4 cellular contexts compared by ENCODE assay signal in genomic region chr1:156998840-156999239, GRCh38.
TF ChIP-seq lines count a peak whose summit lies in the region.

No MANE protein-coding gene starts in this region.

TF ChIP-seq in SK-N-SH, 30 proteins besides CTCF, POLR2A, EP300 and RAD21 (continued from another document):
- TF ChIP-seq IRF3 (IDR thresholded peaks at IDR 0.05; ENCODE audit: low read depth, low read length): no peak

TF ChIP-seq in SK-N-SH treated with all-trans-retinoic acid at 6 μM for 48 hours, 23 proteins besides CTCF, POLR2A, EP300 and RAD21 (continued from another document):
- TF ChIP-seq, protein P1, sequence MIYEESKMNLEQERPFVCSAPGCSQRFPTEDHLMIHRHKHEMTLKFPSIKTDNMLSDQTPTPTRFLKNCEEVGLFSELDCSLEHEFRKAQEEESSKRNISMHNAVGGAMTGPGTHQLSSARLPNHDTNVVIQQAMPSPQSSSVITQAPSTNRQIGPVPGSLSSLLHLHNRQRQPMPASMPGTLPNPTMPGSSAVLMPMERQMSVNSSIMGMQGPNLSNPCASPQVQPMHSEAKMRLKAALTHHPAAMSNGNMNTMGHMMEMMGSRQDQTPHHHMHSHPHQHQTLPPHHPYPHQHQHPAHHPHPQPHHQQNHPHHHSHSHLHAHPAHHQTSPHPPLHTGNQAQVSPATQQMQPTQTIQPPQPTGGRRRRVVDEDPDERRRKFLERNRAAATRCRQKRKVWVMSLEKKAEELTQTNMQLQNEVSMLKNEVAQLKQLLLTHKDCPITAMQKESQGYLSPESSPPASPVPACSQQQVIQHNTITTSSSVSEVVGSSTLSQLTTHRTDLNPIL (CRISPR knock-in tag; IDR thresholded peaks at IDR 0.05; ENCODE audit: low read depth): no peak
TF ChIP-seq in SK-N-SH treated with all-trans-retinoic acid at 6 μM for 48 hours: peak in this region for 0.

TF ChIP-seq in HEK293T, 16 proteins besides CTCF, POLR2A, EP300 and RAD21 (continued from another document):
- TF ChIP-seq, protein P2, sequence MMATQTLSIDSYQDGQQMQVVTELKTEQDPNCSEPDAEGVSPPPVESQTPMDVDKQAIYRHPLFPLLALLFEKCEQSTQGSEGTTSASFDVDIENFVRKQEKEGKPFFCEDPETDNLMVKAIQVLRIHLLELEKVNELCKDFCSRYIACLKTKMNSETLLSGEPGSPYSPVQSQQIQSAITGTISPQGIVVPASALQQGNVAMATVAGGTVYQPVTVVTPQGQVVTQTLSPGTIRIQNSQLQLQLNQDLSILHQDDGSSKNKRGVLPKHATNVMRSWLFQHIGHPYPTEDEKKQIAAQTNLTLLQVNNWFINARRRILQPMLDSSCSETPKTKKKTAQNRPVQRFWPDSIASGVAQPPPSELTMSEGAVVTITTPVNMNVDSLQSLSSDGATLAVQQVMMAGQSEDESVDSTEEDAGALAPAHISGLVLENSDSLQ (IDR thresholded peaks at IDR 0.05): peak; percentile 34; the same call in 1 of the 2 replicates
- TF ChIP-seq TARDBP (IDR thresholded peaks at IDR 0.05) (no peak), SP1 (IDR thresholded peaks at IDR 0.05) (no peak)

TF ChIP-seq in K562, 482 proteins besides CTCF, POLR2A, EP300 and RAD21 (continued from another document):
- TF ChIP-seq, protein P2 (IDR thresholded peaks at IDR 0.05): peak; percentile 58; the same call in 1 of the 2 replicates
- TF ChIP-seq CTCFL (IDR thresholded peaks at IDR 0.05; ENCODE audit: borderline replicate concordance, insufficient read depth, low read depth, low read length, poor library complexity, severe bottlenecking) (no peak), MBD2 (IDR thresholded peaks at IDR 0.05; ENCODE audit: borderline replicate concordance, low read depth) (no peak), SRSF9 (IDR thresholded peaks at IDR 0.05; ENCODE audit: borderline replicate concordance, low read depth, low read length) (no peak), TCF3 (CRISPR knock-in tag; IDR thresholded peaks at IDR 0.05) (no peak), BHLHE40 (IDR thresholded peaks at IDR 0.05; ENCODE audit: low read length) (no peak), HMG20A (CRISPR knock-in tag; conservative IDR thresholded peaks at IDR 0.05) (no peak), SNAPC5 (CRISPR knock-in tag; IDR thresholded peaks at IDR 0.05) (no peak)
- TF ChIP-seq, protein P3, sequence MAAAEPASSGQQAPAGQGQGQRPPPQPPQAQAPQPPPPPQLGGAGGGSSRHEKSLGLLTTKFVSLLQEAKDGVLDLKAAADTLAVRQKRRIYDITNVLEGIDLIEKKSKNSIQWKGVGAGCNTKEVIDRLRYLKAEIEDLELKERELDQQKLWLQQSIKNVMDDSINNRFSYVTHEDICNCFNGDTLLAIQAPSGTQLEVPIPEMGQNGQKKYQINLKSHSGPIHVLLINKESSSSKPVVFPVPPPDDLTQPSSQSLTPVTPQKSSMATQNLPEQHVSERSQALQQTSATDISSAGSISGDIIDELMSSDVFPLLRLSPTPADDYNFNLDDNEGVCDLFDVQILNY (CRISPR knock-in tag; IDR thresholded peaks at IDR 0.05): no peak
